ENCODE assay signal across 18 cellular contexts in genomic region chr6:167532410-167533294, GRCh38.
DNase-seq lines count a peak whose midpoint lies in the region; ATAC-seq and TF ChIP-seq lines count a peak whose summit lies in the region.
"Had no signal": no experiment of that assay in that cellular context is flagged by ENCODE, and none has a peak within 500 bp of the region (broad histone marks: within the 10 kb centered on the region; RNA-seq: fewer than 3 reads in every experiment).

No MANE protein-coding gene starts in this region.

- no peak overlapping the region for H3K4me2 ChIP-seq in Karpas-422 (ENCODE audit: low read depth, low read length, poor library complexity, severe bottlenecking)
- H3K4me2 ChIP-seq: hepatocyte had no signal

- H3K27ac ChIP-seq in Karpas-422 (ENCODE audit: low read length) = no peak overlapping the region
- H3K27ac ChIP-seq: GM23248, hepatocyte had no signal

- H2AFZ ChIP-seq in Karpas-422 (ENCODE audit: low read length) = no peak overlapping the region
- H2AFZ ChIP-seq: GM23248, hepatocyte had no signal

- no peak for ATAC-seq in HG02759 (IDR thresholded peaks at IDR 0.05; ENCODE audit: unreplicated experiment)
- ATAC-seq: activated CD8-positive, alpha-beta T cell treated with anti-CD3 and anti-CD28 coated beads, Interleukin-2, amount 10 ng/mL, durations not matched to agents 7 days and 5 days; activated T-cell treated with anti-CD3 and anti-CD28 coated beads, Interleukin-2, amount 50 U/mL, for 4 hours; natural killer cell; T-helper 17 cell had no signal

- no peaks in the 10 kb centered on the region for H3K36me3 ChIP-seq in Karpas-422 (ENCODE audit: insufficient read depth, low read length)

- H3K9me3 ChIP-seq in Karpas-422 (ENCODE audit: low read length) = no peaks in the 10 kb centered on the region

- no peaks in the 10 kb centered on the region for H3K4me1 ChIP-seq in Karpas-422 (ENCODE audit: low read length)

- no peaks in the 10 kb centered on the region for H3K79me2 ChIP-seq in Karpas-422 (ENCODE audit: low read length)
- H3K79me2 ChIP-seq: hepatocyte had no signal

- no peak overlapping the region for H3K4me3 ChIP-seq in Karpas-422 (ENCODE audit: low read length)
- H3K4me3 ChIP-seq: GM23248, hepatocyte had no signal

- TF ChIP-seq POLR2A in erythroblast (IDR thresholded peaks at IDR 0.05; ENCODE audit: low read length) = no peak

- no peak overlapping the region for H3K9ac ChIP-seq in Karpas-422 (ENCODE audit: low read length)
- H3K9ac ChIP-seq: GM23248 had no signal

- H4K20me1 ChIP-seq in Karpas-422 (ENCODE audit: insufficient read depth, low read depth, low read length) = no peaks in the 10 kb centered on the region

- DNase-seq in NCI-H1436 (lab: John Stamatoyannopoulos, UW) (peak; percentile 5), NCI-H1436 treated with DMSO at 0.1 percent for 48 hours (lab: John Stamatoyannopoulos, UW) (no peak), NCI-H82 (lab: John Stamatoyannopoulos, UW) (peak; percentile 98), globus pallidus (ENCODE audit: low spot score) (peak; percentile 55), erythroblast (lab: John Stamatoyannopoulos, UW) (no peak), Karpas-422 (no peak), dermis blood vessel endothelial cell (no peak)
- DNase-seq: activated B cell treated with CpG ODN at 0.5 μM for 24 hours; activated CD8-positive, alpha-beta T cell treated with anti-CD3 and anti-CD28 coated beads, Interleukin-2, amount 10 ng/mL, durations not matched to agents 7 days and 5 days; activated T-cell treated with anti-CD3 and anti-CD28 coated beads, Interleukin-2, amount 50 U/mL, for 4 hours; C1 segment of cervical spinal cord; GM23248; natural killer cell; NCI-H2227 treated with DMSO at 0.1 percent for 48 hours; Right ventricle myocardium superior; T-helper 17 cell had no signal

- H3K27me3 ChIP-seq in Karpas-422 (ENCODE audit: low read length) = no peaks in the 10 kb centered on the region
- H3K27me3 ChIP-seq: hepatocyte had no signal

- no peaks in the 10 kb centered on the region for H3K9me2 ChIP-seq in Karpas-422 (replicated peaks; ENCODE audit: insufficient read depth, low read length)

Comparison
In these comparisons a context has a peak if more than half of its experiments do, and no peak if none do; other contexts are left out.
1. DNase-seq: peak in NCI-H1436 (single experiment), NCI-H82 (single experiment) and globus pallidus (single experiment); none in NCI-H1436 treated with DMSO at 0.1 percent for 48 hours (single experiment), erythroblast (0 of 2), Karpas-422 (single experiment) and dermis blood vessel endothelial cell (single experiment).